ENCODE assay signal across 8 cellular contexts in the genomic region with DNA sequence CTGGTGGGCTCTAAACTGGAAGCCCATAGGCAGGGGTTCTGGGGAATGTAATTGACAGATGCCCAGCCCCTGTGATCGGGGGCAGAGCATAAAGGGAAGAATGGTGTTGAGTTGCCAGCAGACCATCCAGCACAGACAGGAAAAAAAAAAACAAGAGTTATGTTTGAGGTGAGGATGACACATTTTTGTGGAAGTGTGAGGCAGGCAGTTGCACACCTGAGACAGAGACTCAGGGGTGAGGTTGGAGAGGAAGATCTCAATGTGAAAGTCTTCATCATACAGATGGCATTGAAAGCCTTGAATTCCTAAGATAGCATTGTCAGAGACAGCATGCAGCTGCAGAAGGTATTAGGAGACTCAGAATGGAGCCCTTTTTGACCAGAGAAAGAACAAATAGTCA. TPM values are rescaled to one million over a fixed set of nuclear protein-coding genes. Genes with fewer than 3 reads are reported as not detected.
"Had no signal": no experiment of that assay in that cellular context is flagged by ENCODE, and none has a peak within 500 bp of the region (broad histone marks: within the 10 kb centered on the region; RNA-seq: fewer than 3 reads in every experiment).

No MANE protein-coding gene starts in this region.

- H3K9me3 Mint-ChIP-seq: H9 had no signal

- H3K4me3 ChIP-seq: GM23338 had no signal

- H3K4me1 Mint-ChIP-seq: GM23338 had no signal

- H3K27ac Mint-ChIP-seq: GM23338, H9 had no signal

- H3K4me3 Mint-ChIP-seq: GM23338, H9 had no signal

- H3K4me2 ChIP-seq: GM23338 had no signal

- FAIRE-seq: H1, H54, HTR-8/SVneo had no signal

- DNase-seq: H9, HCEC 1CT, IMR-90 had no signal

- H2AFZ ChIP-seq: GM23338 had no signal

RNA-seq across cellular contexts. Expression of a gene that starts 18.6 kb away (rescaled TPM):
- total RNA-seq: HT-29, IMR-90 had no signal
- polyA plus RNA-seq: IMR-90 had no signal
